Comparison of ENCODE assay signal across 1 cellular context in genomic region chr12:49968431-49968830, GRCh38.
TF ChIP-seq lines count a peak whose summit lies in the region.

No MANE protein-coding gene starts in this region.

TF ChIP-seq in HepG2, 621 proteins besides CTCF, POLR2A, EP300 and RAD21:
- TF ChIP-seq GMEB2 (CRISPR knock-in tag; IDR thresholded peaks at IDR 0.05; ENCODE audit: low read depth): no peak
- peak; percentile 34; the same call in 1 of the 2 replicates for TF ChIP-seq MYC (CRISPR knock-in tag; IDR thresholded peaks at IDR 0.05; ENCODE audit: borderline replicate concordance)
- no peak for TF ChIP-seq ZNF225 (CRISPR knock-in tag; IDR thresholded peaks at IDR 0.05)
- no peak for TF ChIP-seq ZNF512B (CRISPR knock-in tag; IDR thresholded peaks at IDR 0.05; ENCODE audit: borderline replicate concordance)
- peak; percentile 39 for TF ChIP-seq HNF4A (CRISPR knock-in tag; IDR thresholded peaks at IDR 0.05)
- TF ChIP-seq ZNF24 (IDR thresholded peaks at IDR 0.05): no peak
- no peak for TF ChIP-seq NCOA1 (CRISPR knock-in tag; IDR thresholded peaks at IDR 0.05)
- TF ChIP-seq ZNF614 (CRISPR knock-in tag; IDR thresholded peaks at IDR 0.05; ENCODE audit: borderline replicate concordance): no peak
- no peak for TF ChIP-seq ZNF484 (CRISPR knock-in tag; IDR thresholded peaks at IDR 0.05; ENCODE audit: borderline replicate concordance, low read depth)
- 0 out of 2 replicates have a peak, but pooled peaks have one; percentile 36 for TF ChIP-seq BHLHE40 (IDR thresholded peaks at IDR 0.05; ENCODE audit: low read length)
- peak; percentile 61 for TF ChIP-seq ZNF687 (CRISPR knock-in tag; IDR thresholded peaks at IDR 0.05)
- TF ChIP-seq KDM2A (CRISPR knock-in tag; IDR thresholded peaks at IDR 0.05; ENCODE audit: borderline replicate concordance, low read depth): no peak
- TF ChIP-seq MTA1 (CRISPR knock-in tag; IDR thresholded peaks at IDR 0.05; ENCODE audit: borderline replicate concordance): 0 out of 2 replicates have a peak, but pooled peaks have one; percentile 26
